ENCODE assay signal across 14 cellular contexts in the genomic region with DNA sequence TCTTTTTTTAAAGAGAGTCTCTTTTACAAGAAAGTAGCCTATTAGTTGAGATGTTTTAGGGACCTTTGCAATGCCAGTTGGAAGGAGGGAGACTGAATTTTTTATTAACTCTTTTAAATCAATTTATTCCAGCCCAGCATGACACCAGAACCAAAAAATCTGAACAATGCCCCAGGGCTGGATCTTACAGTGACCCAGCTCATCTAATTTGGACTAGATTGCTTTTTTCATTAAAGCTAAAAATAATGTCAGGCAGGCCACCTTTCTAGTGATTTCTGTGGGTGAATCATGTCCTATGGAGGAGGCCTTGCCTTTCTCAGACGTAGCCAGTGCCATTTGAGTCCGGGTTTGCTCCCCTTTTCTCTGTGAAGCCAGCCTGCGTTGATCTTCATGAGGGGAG.
"Had no signal": no experiment of that assay in that cellular context is flagged by ENCODE, and none has a peak within 500 bp of the region (broad histone marks: within the 10 kb centered on the region; RNA-seq: fewer than 3 reads in every experiment).

No MANE protein-coding gene starts in this region.

- H3K4me2 ChIP-seq: smooth muscle cell had no signal

- H3K27ac Mint-ChIP-seq: activated naive CD8-positive, alpha-beta T cell; T-helper 17 cell had no signal

- H3K4me3 Mint-ChIP-seq: activated naive CD8-positive, alpha-beta T cell; T-helper 17 cell had no signal

- DNase-seq: activated CD4-positive, alpha-beta T cell treated with anti-CD3 and anti-CD28 coated beads, Interleukin-2, amount 50 U/mL, for 1 hour; activated CD4-positive, CD25-positive, alpha-beta regulatory T cell; activated gamma-delta T cell; activated T-cell treated with anti-CD3 and anti-CD28 coated beads, Interleukin-2, amount 50 U/mL, for 48 hours; anterior cingulate cortex; cortex of kidney; effector memory CD4-positive, alpha-beta T cell; kidney glomerular epithelial cell; posterior cingulate gyrus; T-helper 17 cell; trophoblast cell had no signal

- H3K36me3 Mint-ChIP-seq: activated naive CD8-positive, alpha-beta T cell had no signal

- H3K4me1 Mint-ChIP-seq: T-helper 17 cell had no signal

- H3K4me3 ChIP-seq: smooth muscle cell had no signal

- H3K27ac ChIP-seq: epithelial cell of prostate had no signal
